1 cellular context compared by ENCODE assay signal in genomic region chr2:15554525-15555218, GRCh38.
A peak's percentile ranks its signal among the peaks of the same experiment; 100 is the strongest.
TF ChIP-seq lines count a peak whose summit lies in the region.

No MANE protein-coding gene starts in this region.

TF ChIP-seq in K562, 482 proteins besides CTCF, POLR2A, EP300 and RAD21 (continues in another document):
- TF ChIP-seq POLR2B (IDR thresholded peaks at IDR 0.05; ENCODE audit: low read depth, partially characterized antibody) (no peak), ELF1 (tag; IDR thresholded peaks at IDR 0.05) (no peak), LEF1 (IDR thresholded peaks at IDR 0.05) (0 out of 2 replicates have a peak, but pooled peaks have one; percentile 39), CXXC5 (CRISPR knock-in tag; IDR thresholded peaks at IDR 0.05) (peak; percentile 65), BACH1 (tag; IDR thresholded peaks at IDR 0.05) (peak; percentile 54), ZNF589 (CRISPR knock-in tag; IDR thresholded peaks at IDR 0.05; ENCODE audit: low read depth) (peak; percentile 57; the same call in 1 of the 2 replicates), ETV1 (tag; conservative IDR thresholded peaks at IDR 0.05; ENCODE audit: low read depth) (0 out of 2 replicates have a peak, but pooled peaks have one; percentile 35), THAP7 (CRISPR knock-in tag; IDR thresholded peaks at IDR 0.05) (no peak), NBN (IDR thresholded peaks at IDR 0.05; ENCODE audit: low read depth) (peak; percentile 73; the same call in 1 of the 2 replicates), FOSL1 (tag; conservative IDR thresholded peaks at IDR 0.05) (0 out of 2 replicates have a peak, but pooled peaks have one; percentile 14), TRIM24 (IDR thresholded peaks at IDR 0.05) (peak; percentile 55 to 73; a peak in 2 of 4 replicates), SMARCB1 (IDR thresholded peaks at IDR 0.05; ENCODE audit: insufficient read length, low read depth) (no peak), FUS (optimal IDR thresholded peaks at IDR 0.05; ENCODE audit: low read depth, low read length) (no peak), DNMT1 (IDR thresholded peaks at IDR 0.05) (no peak), NR2C1 (IDR thresholded peaks at IDR 0.05) (no peak), NR2C1 (tag; IDR thresholded peaks at IDR 0.05) (0 out of 2 replicates have a peak, but pooled peaks have one; percentile 21), PHF21A (IDR thresholded peaks at IDR 0.05; ENCODE audit: borderline replicate concordance, low read depth) (no peak), CEBPB (tag; IDR thresholded peaks at IDR 0.05) (peak; percentile 84), SMARCA5 (IDR thresholded peaks at IDR 0.05) (peak; percentile 27; the same call in 1 of the 2 replicates), MAX (CRISPR knock-in tag; IDR thresholded peaks at IDR 0.05) (no peak), L3MBTL2 (IDR thresholded peaks at IDR 0.05) (peak; percentile 48; the same call in 1 of the 2 replicates), CEBPG (CRISPR knock-in tag; IDR thresholded peaks at IDR 0.05) (peak; percentile 89), CEBPG (tag; conservative IDR thresholded peaks at IDR 0.05 in 1 of 2, IDR thresholded peaks at IDR 0.05 in 1 of 2) (peak; percentile 94 to 99), TAF9B (IDR thresholded peaks at IDR 0.05; ENCODE audit: partially characterized antibody) (peak; percentile 13), TCF3 (CRISPR knock-in tag; IDR thresholded peaks at IDR 0.05) (0 out of 2 replicates have a peak, but pooled peaks have one; percentile 7), C11orf30 (IDR thresholded peaks at IDR 0.05; ENCODE audit: low read depth) (peak; percentile 73), ZNF316 (IDR thresholded peaks at IDR 0.05) (peak; percentile 68; the same call in 1 of the 2 replicates), NFE2 (IDR thresholded peaks at IDR 0.05; ENCODE audit: low read depth) (no peak), ZBTB17 (CRISPR knock-in tag; IDR thresholded peaks at IDR 0.05) (peak; percentile 66; the same call in 1 of the 2 replicates), GTF2E2 (tag; IDR thresholded peaks at IDR 0.05) (peak; percentile 57; the same call in 1 of the 2 replicates), ETV5 (CRISPR knock-in tag; IDR thresholded peaks at IDR 0.05; ENCODE audit: low read depth) (no peak), ARID1B (IDR thresholded peaks at IDR 0.05) (peak; percentile 63), ZNF311 (CRISPR knock-in tag; IDR thresholded peaks at IDR 0.05) (0 out of 2 replicates have a peak, but pooled peaks have one; percentile 38), AFF1 (IDR thresholded peaks at IDR 0.05; ENCODE audit: low read depth in 1 of 2, partially characterized antibody in 2 of 2) (peak; percentile 73 to 76), ZNF239 (CRISPR knock-in tag; IDR thresholded peaks at IDR 0.05) (peak; percentile 6; the same call in 1 of the 2 replicates), NCOR1 (IDR thresholded peaks at IDR 0.05) (no peak; the same call in 1 of the 2 replicates), MIER1 (IDR thresholded peaks at IDR 0.05; ENCODE audit: low read depth) (peak; percentile 89), POLR2H (tag; IDR thresholded peaks at IDR 0.05; ENCODE audit: low read depth) (peak; percentile 84), ZNF175 (CRISPR knock-in tag; IDR thresholded peaks at IDR 0.05; ENCODE audit: low read depth) (peak; percentile 85), DPF2 (IDR thresholded peaks at IDR 0.05) (peak; percentile 75), DMBX1 (CRISPR knock-in tag; IDR thresholded peaks at IDR 0.05; ENCODE audit: borderline replicate concordance) (peak; percentile 76; the same call in 1 of the 2 replicates), SMAD4 (CRISPR knock-in tag; conservative IDR thresholded peaks at IDR 0.05) (peak; percentile 84), HDGF (IDR thresholded peaks at IDR 0.05) (peak; percentile 64; the same call in 1 of the 2 replicates), RAD51 (IDR thresholded peaks at IDR 0.05; ENCODE audit: borderline replicate concordance, low read depth) (peak; percentile 7; the same call in 1 of the 2 replicates), FOXJ2 (tag; IDR thresholded peaks at IDR 0.05) (peak; percentile 85), RBFOX2 (IDR thresholded peaks at IDR 0.05; ENCODE audit: low read depth, low read length) (no peak), JUND (IDR thresholded peaks at IDR 0.05; ENCODE audit: borderline replicate concordance, low read depth, low read length) (peak; percentile 26; the same call in 1 of the 2 replicates), JUND (tag; IDR thresholded peaks at IDR 0.05; ENCODE audit: borderline replicate concordance, low read depth, low read length) (0 out of 3 replicates have a peak, but pooled peaks have one; percentile 17), CREB3L1 (IDR thresholded peaks at IDR 0.05; ENCODE audit: borderline replicate concordance, low read depth) (0 out of 2 replicates have a peak, but pooled peaks have one; percentile 15), ARNT (IDR thresholded peaks at IDR 0.05) (0 out of 4 replicates have a peak, but pooled peaks of 1 of the 2 experiments have one; percentile 26)
- TF ChIP-seq, protein P1, sequence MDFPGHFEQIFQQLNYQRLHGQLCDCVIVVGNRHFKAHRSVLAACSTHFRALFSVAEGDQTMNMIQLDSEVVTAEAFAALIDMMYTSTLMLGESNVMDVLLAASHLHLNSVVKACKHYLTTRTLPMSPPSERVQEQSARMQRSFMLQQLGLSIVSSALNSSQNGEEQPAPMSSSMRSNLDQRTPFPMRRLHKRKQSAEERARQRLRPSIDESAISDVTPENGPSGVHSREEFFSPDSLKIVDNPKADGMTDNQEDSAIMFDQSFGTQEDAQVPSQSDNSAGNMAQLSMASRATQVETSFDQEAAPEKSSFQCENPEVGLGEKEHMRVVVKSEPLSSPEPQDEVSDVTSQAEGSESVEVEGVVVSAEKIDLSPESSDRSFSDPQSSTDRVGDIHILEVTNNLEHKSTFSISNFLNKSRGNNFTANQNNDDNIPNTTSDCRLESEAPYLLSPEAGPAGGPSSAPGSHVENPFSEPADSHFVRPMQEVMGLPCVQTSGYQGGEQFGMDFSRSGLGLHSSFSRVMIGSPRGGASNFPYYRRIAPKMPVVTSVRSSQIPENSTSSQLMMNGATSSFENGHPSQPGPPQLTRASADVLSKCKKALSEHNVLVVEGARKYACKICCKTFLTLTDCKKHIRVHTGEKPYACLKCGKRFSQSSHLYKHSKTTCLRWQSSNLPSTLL (IDR thresholded peaks at IDR 0.05), result peak; percentile 85
- TF ChIP-seq, protein P2, sequence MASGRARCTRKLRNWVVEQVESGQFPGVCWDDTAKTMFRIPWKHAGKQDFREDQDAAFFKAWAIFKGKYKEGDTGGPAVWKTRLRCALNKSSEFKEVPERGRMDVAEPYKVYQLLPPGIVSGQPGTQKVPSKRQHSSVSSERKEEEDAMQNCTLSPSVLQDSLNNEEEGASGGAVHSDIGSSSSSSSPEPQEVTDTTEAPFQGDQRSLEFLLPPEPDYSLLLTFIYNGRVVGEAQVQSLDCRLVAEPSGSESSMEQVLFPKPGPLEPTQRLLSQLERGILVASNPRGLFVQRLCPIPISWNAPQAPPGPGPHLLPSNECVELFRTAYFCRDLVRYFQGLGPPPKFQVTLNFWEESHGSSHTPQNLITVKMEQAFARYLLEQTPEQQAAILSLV (tag; IDR thresholded peaks at IDR 0.05), result peak; percentile 83
- TF ChIP-seq, protein P3, sequence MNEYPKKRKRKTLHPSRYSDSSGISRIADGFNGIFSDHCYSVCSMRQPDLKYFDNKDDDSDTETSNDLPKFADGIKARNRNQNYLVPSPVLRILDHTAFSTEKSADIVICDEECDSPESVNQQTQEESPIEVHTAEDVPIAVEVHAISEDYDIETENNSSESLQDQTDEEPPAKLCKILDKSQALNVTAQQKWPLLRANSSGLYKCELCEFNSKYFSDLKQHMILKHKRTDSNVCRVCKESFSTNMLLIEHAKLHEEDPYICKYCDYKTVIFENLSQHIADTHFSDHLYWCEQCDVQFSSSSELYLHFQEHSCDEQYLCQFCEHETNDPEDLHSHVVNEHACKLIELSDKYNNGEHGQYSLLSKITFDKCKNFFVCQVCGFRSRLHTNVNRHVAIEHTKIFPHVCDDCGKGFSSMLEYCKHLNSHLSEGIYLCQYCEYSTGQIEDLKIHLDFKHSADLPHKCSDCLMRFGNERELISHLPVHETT (CRISPR knock-in tag; conservative IDR thresholded peaks at IDR 0.05 in 1 of 2, IDR thresholded peaks at IDR 0.05 in 1 of 2), result no peak
- TF ChIP-seq, protein P4, sequence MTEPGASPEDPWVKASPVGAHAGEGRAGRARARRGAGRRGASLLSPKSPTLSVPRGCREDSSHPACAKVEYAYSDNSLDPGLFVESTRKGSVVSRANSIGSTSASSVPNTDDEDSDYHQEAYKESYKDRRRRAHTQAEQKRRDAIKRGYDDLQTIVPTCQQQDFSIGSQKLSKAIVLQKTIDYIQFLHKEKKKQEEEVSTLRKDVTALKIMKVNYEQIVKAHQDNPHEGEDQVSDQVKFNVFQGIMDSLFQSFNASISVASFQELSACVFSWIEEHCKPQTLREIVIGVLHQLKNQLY (CRISPR knock-in tag; conservative IDR thresholded peaks at IDR 0.05), result no peak
- TF ChIP-seq, protein P5, sequence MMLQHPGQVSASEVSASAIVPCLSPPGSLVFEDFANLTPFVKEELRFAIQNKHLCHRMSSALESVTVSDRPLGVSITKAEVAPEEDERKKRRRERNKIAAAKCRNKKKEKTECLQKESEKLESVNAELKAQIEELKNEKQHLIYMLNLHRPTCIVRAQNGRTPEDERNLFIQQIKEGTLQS (IDR thresholded peaks at IDR 0.05), result peak; percentile 93
- TF ChIP-seq, protein P5 (CRISPR knock-in tag; conservative IDR thresholded peaks at IDR 0.05), result no peak
- TF ChIP-seq, protein P6, sequence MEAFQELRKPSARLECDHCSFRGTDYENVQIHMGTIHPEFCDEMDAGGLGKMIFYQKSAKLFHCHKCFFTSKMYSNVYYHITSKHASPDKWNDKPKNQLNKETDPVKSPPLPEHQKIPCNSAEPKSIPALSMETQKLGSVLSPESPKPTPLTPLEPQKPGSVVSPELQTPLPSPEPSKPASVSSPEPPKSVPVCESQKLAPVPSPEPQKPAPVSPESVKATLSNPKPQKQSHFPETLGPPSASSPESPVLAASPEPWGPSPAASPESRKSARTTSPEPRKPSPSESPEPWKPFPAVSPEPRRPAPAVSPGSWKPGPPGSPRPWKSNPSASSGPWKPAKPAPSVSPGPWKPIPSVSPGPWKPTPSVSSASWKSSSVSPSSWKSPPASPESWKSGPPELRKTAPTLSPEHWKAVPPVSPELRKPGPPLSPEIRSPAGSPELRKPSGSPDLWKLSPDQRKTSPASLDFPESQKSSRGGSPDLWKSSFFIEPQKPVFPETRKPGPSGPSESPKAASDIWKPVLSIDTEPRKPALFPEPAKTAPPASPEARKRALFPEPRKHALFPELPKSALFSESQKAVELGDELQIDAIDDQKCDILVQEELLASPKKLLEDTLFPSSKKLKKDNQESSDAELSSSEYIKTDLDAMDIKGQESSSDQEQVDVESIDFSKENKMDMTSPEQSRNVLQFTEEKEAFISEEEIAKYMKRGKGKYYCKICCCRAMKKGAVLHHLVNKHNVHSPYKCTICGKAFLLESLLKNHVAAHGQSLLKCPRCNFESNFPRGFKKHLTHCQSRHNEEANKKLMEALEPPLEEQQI (IDR thresholded peaks at IDR 0.05), result 0 out of 2 replicates have a peak, but pooled peaks have one; percentile 18
